ENCODE assay signal across 14 cellular contexts in the genomic region with DNA sequence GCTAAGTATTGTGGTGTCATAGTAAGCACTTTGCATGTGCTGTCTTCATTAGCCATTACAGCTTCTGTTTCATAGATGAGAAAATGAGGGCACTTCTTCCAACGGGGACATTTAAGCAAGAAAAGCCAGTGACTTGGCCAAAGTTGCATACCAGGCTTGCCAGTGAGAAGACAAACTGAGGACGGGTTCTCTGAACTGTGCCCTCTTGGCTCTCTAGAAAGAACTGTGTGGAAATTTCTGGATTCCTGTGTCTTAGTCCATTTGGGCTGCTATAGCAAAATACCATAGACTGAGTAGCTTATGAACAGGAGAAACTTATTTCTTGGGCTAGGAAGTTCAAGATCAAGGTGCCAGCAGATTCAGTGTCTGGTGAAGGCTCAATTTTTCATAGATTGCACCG.
"Had no signal": no experiment of that assay in that cellular context is flagged by ENCODE, and none has a peak within 500 bp of the region (broad histone marks: within the 10 kb centered on the region; RNA-seq: fewer than 3 reads in every experiment).

No MANE protein-coding gene starts in this region.

- H3K4me3 ChIP-seq: breast epithelium, esophagus squamous epithelium, heart left ventricle, left ventricle myocardium inferior, lung, suprapubic skin, thyroid gland had no signal

- ATAC-seq: heart left ventricle; naive thymus-derived CD4-positive, alpha-beta T cell had no signal

- H3K9me3 ChIP-seq: breast epithelium, esophagus squamous epithelium, heart left ventricle, left ventricle myocardium inferior, suprapubic skin, thyroid gland had no signal

- DNase-seq: central memory CD4-positive, alpha-beta T cell; esophagus squamous epithelium; heart left ventricle; hippocampal formation; left ventricle myocardium inferior; mesendoderm; naive thymus-derived CD4-positive, alpha-beta T cell; small intestine; stimulated activated CD4-positive, alpha-beta T cell treated with anti-CD3 and anti-CD28 coated beads, Interleukin-12 subunit alpha, Interleukin-12 subunit beta, amount 100 ng/mL, for 4 hours; stimulated activated naive CD4-positive, alpha-beta T cell treated with Interleukin-2 at 50 U/mL for 16 hours; thyroid gland had no signal

- H3K27me3 ChIP-seq: breast epithelium, esophagus squamous epithelium, heart left ventricle, suprapubic skin, thyroid gland had no signal

- H3K36me3 ChIP-seq: breast epithelium, suprapubic skin, thyroid gland had no signal

- H3K27ac ChIP-seq: heart left ventricle, left ventricle myocardium inferior, suprapubic skin, thyroid gland had no signal
